ENCODE assay signal across 1 cellular context in genomic region chr3:190546881-190547510, GRCh38.
TF ChIP-seq lines count a peak whose summit lies in the region.

No MANE protein-coding gene starts in this region.

TF ChIP-seq in HepG2, 621 proteins besides CTCF, POLR2A, EP300 and RAD21:
- peak; percentile 30; the same call in 1 of the 2 replicates for TF ChIP-seq ZNF281 (CRISPR knock-in tag; IDR thresholded peaks at IDR 0.05; ENCODE audit: borderline replicate concordance)
- no peak for TF ChIP-seq RXRA (CRISPR knock-in tag; IDR thresholded peaks at IDR 0.05)
- no peak for TF ChIP-seq PPARG (CRISPR knock-in tag; conservative IDR thresholded peaks at IDR 0.05)
- TF ChIP-seq ZBTB20 (CRISPR knock-in tag; IDR thresholded peaks at IDR 0.05; ENCODE audit: borderline replicate concordance, low read depth) = 0 out of 2 replicates have a peak, but pooled peaks have one; percentile 38
- no peak for TF ChIP-seq ZNF550 (CRISPR knock-in tag; IDR thresholded peaks at IDR 0.05; ENCODE audit: borderline replicate concordance)
- no peak for TF ChIP-seq HNF4G (IDR thresholded peaks at IDR 0.05; ENCODE audit: borderline replicate concordance, low read depth, low read length)
- 0 out of 2 replicates have a peak, but pooled peaks have one; percentile 26 for TF ChIP-seq HNF4G (CRISPR knock-in tag; IDR thresholded peaks at IDR 0.05; ENCODE audit: borderline replicate concordance, low read depth)
- TF ChIP-seq SIX1 (CRISPR knock-in tag; IDR thresholded peaks at IDR 0.05; ENCODE audit: borderline replicate concordance) = 0 out of 2 replicates have a peak, but pooled peaks have one; percentile 14
- no peak for TF ChIP-seq NFRKB (IDR thresholded peaks at IDR 0.05)
- 0 out of 2 replicates have a peak, but pooled peaks have one; percentile 46 for TF ChIP-seq HOMEZ (CRISPR knock-in tag; IDR thresholded peaks at IDR 0.05; ENCODE audit: low read depth)
- TF ChIP-seq PHF20 (CRISPR knock-in tag; IDR thresholded peaks at IDR 0.05) = no peak
- TF ChIP-seq NFKBIZ (CRISPR knock-in tag; IDR thresholded peaks at IDR 0.05) = no peak
- TF ChIP-seq HNF4A (CRISPR knock-in tag; IDR thresholded peaks at IDR 0.05) = peak; percentile 30; the same call in 1 of the 2 replicates
- TF ChIP-seq, protein P1, sequence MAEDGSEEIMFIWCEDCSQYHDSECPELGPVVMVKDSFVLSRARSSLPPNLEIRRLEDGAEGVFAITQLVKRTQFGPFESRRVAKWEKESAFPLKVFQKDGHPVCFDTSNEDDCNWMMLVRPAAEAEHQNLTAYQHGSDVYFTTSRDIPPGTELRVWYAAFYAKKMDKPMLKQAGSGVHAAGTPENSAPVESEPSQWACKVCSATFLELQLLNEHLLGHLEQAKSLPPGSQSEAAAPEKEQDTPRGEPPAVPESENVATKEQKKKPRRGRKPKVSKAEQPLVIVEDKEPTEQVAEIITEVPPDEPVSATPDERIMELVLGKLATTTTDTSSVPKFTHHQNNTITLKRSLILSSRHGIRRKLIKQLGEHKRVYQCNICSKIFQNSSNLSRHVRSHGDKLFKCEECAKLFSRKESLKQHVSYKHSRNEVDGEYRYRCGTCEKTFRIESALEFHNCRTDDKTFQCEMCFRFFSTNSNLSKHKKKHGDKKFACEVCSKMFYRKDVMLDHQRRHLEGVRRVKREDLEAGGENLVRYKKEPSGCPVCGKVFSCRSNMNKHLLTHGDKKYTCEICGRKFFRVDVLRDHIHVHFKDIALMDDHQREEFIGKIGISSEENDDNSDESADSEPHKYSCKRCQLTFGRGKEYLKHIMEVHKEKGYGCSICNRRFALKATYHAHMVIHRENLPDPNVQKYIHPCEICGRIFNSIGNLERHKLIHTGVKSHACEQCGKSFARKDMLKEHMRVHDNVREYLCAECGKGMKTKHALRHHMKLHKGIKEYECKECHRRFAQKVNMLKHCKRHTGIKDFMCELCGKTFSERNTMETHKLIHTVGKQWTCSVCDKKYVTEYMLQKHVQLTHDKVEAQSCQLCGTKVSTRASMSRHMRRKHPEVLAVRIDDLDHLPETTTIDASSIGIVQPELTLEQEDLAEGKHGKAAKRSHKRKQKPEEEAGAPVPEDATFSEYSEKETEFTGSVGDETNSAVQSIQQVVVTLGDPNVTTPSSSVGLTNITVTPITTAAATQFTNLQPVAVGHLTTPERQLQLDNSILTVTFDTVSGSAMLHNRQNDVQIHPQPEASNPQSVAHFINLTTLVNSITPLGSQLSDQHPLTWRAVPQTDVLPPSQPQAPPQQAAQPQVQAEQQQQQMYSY (CRISPR knock-in tag; IDR thresholded peaks at IDR 0.05) = no peak
- TF ChIP-seq ZSCAN5A (CRISPR knock-in tag; IDR thresholded peaks at IDR 0.05; ENCODE audit: borderline replicate concordance) = no peak
- TF ChIP-seq ZNF34 (CRISPR knock-in tag; IDR thresholded peaks at IDR 0.05; ENCODE audit: borderline replicate concordance) = no peak
- TF ChIP-seq FOXA1 (IDR thresholded peaks at IDR 0.05) = no peak
- 0 out of 2 replicates have a peak, but pooled peaks have one; percentile 25 for TF ChIP-seq FOXA1 (CRISPR knock-in tag; IDR thresholded peaks at IDR 0.05)
- no peak for TF ChIP-seq ISX (CRISPR knock-in tag; conservative IDR thresholded peaks at IDR 0.05)
- TF ChIP-seq ZNF101 (CRISPR knock-in tag; IDR thresholded peaks at IDR 0.05; ENCODE audit: borderline replicate concordance, low read depth) = no peak
- TF ChIP-seq ZNF362 (CRISPR knock-in tag; IDR thresholded peaks at IDR 0.05; ENCODE audit: borderline replicate concordance) = no peak
- TF ChIP-seq NFAT5 (CRISPR knock-in tag; IDR thresholded peaks at IDR 0.05) = no peak
- TF ChIP-seq NR2F2 (IDR thresholded peaks at IDR 0.05; ENCODE audit: borderline replicate concordance, low read depth) = no peak
- TF ChIP-seq NR3C1 (CRISPR knock-in tag; IDR thresholded peaks at IDR 0.05) = no peak
- no peak for TF ChIP-seq ZNF160 (CRISPR knock-in tag; IDR thresholded peaks at IDR 0.05)
- TF ChIP-seq ATAD3A (CRISPR knock-in tag; IDR thresholded peaks at IDR 0.05) = no peak
- no peak for TF ChIP-seq SRSF9 (IDR thresholded peaks at IDR 0.05; ENCODE audit: borderline replicate concordance, insufficient read depth, low read depth, low read length, poor library complexity, severe bottlenecking)
- no peak for TF ChIP-seq ZNF143 (CRISPR knock-in tag; IDR thresholded peaks at IDR 0.05)
